ENCODE assay signal across 19 cellular contexts in the genomic region with DNA sequence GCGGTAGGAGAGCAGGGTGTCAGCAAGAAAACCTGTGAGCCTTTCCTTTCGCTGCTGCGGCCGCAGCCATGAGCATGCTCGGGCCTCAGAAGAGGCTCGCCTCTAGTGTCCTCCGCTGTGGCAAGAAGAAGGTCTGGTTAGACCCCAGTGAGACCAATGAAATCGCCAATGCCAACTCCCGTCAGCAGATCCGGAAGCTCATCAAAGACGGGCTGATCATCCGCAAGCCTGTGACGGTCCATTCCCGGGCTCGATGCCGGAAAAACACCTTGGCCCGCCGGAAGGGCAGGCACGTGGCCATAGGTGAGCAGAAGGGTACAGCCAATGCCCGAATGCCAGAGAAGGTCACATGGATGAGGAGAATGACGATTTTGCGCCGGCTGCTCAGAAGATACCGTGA. TPM values are rescaled to one million over a fixed set of nuclear protein-coding genes. Genes with fewer than 3 reads are reported as not detected.
"Had no signal": no experiment of that assay in that cellular context is flagged by ENCODE, and none has a peak within 500 bp of the region (broad histone marks: within the 10 kb centered on the region; RNA-seq: fewer than 3 reads in every experiment).

No MANE protein-coding gene starts in this region.

RNA-seq across cellular contexts. Expression of a gene that starts 59.5 kb away (rescaled TPM):
- total RNA-seq: chondrocyte, colonic mucosa, dermis microvascular lymphatic vessel endothelial cell, endodermal cell, esophagus mucosa, esophagus squamous epithelium, gastrocnemius medialis, glomerular endothelial cell, heart right ventricle, kidney epithelial cell, left cardiac atrium, left lung, left ventricle myocardium superior, lower leg skin, lung, mammary epithelial cell, mononuclear cell, mucosa of gallbladder had no signal
- polyA plus RNA-seq: heart right ventricle, keratinocyte, lung, mammary epithelial cell had no signal
